ENCODE assay signal across 8 cellular contexts in genomic region chr9:33076031-33076359, GRCh38. TPM values are rescaled to one million over a fixed set of nuclear protein-coding genes. Genes with fewer than 3 reads are reported as not detected.
A peak's percentile ranks its signal among the peaks of the same experiment; 100 is the strongest.
DNase-seq lines count a peak whose midpoint lies in the region; ATAC-seq and TF ChIP-seq lines count a peak whose summit lies in the region.

No MANE protein-coding gene starts in this region.

- DNase-seq in AG04450 (ENCODE audit: low read depth, low spot score) (no peak), HCT116 (ENCODE audit: low read depth, low spot score) (no peak), NK-92 (lab: John Stamatoyannopoulos, UW; ENCODE audit: unreplicated experiment) (no peak)
- DNase-seq in activated naive CD8-positive, alpha-beta T cell treated with anti-CD3 and anti-CD28 coated beads for 36 hours = no peak

- CTCF ChIA-PET in AG04450 (lab: Charles Lee) (interaction anchor here (2.1 kb wide), 1 partner anchor 150 kb away, joined by 11 read pairs; no protein-coding TSS in a partner anchor), HCT116 (lab: Charles Lee) (interaction anchor here (0.8 kb wide), 1 partner anchor 151 kb away, joined by 3 read pairs; no protein-coding TSS in a partner anchor)

- H3K4me2 ChIP-seq in HCT116 (ENCODE audit: low read length) = peak overlapping the region; percentile 95

- RAD21 ChIA-PET in HCT116 (lab: Charles Lee; ENCODE audit: low non-redundant PET in 1 of 2, low total read pairs in 2 of 2, uncharacterized antibody in 2 of 2, unreplicated experiment in 2 of 2) = no interaction called here

- H2AFZ ChIP-seq in HCT116 (ENCODE audit: low read depth, low read length, poor library complexity, severe bottlenecking) = no peak overlapping the region

- peaks cover 16 to 19% of the 10 kb centered on the region in 2 experiments; a peak in 3 of 4 replicates for H3K36me3 ChIP-seq in HCT116 (ENCODE audit: control insufficient read depth in 1 of 2, insufficient read depth in 2 of 2, low read length in 2 of 2)

- peak overlapping the region; percentile 99 for H3K9ac ChIP-seq in HCT116 (ENCODE audit: low read length)

- H3K27me3 ChIP-seq in AG04450 (ENCODE audit: control insufficient read depth, insufficient read depth, low read length) = no peaks in the 10 kb centered on the region
- no peaks in the 10 kb centered on the region for H3K27me3 ChIP-seq in HCT116 (ENCODE audit: insufficient read depth, low read length)

- peak; percentile 18 for ATAC-seq in HCT116
- no peak for ATAC-seq in stimulated activated memory B cell treated with anti-CD40 and anti-IgM and Interleukin-4, amounts not matched to agents 10 μg/mL and 1 μg/mL and 100 μg/mL, for 72 hours
- no peak for ATAC-seq in GM18873 (IDR thresholded peaks at IDR 0.05; ENCODE audit: low FRiP score, unreplicated experiment)
- ATAC-seq in HG03520 (IDR thresholded peaks at IDR 0.05; ENCODE audit: unreplicated experiment) = no peak

- H3K4me3 Mint-ChIP-seq in activated naive CD8-positive, alpha-beta T cell treated with anti-CD3 and anti-CD28 coated beads for 36 hours = peak overlapping the region; percentile 96
- H3K4me3 Mint-ChIP-seq in stimulated activated memory B cell treated with anti-CD40 and anti-IgM and Interleukin-4, amounts not matched to agents 10 μg/mL and 1 μg/mL and 100 μg/mL, for 72 hours = peak overlapping the region; percentile 82

- H3K4me1 ChIP-seq in HCT116 (ENCODE audit: control insufficient read depth in 1 of 2, insufficient read depth in 2 of 2, low read length in 2 of 2) = peaks cover 5 to 9% of the 10 kb centered on the region in 2 experiments; a peak in 3 of 4 replicates

- POLR2A ChIA-PET in AG04450 (lab: Yijun Ruan, JAX) (interaction anchor here (0.7 to 1.6 kb wide), 6 partner anchors 8 to 189 kb away, joined by 3 to 8 read pairs (median 6); partner anchors contain the start of genes BAG1, CHMP5 and DNAJA1), HCT116 (lab: Charles Lee) (interaction anchor here (0.6 to 1.6 kb wide), 3 partner anchors 29 to 85 kb away, joined by 3 to 10 read pairs (median 3); partner anchors contain the start of gene DNAJA1)

- peak overlapping the region; percentile 99 for H3K27ac Mint-ChIP-seq in activated naive CD8-positive, alpha-beta T cell treated with anti-CD3 and anti-CD28 coated beads for 36 hours
- H3K27ac Mint-ChIP-seq in stimulated activated memory B cell treated with anti-CD40 and anti-IgM and Interleukin-4, amounts not matched to agents 10 μg/mL and 1 μg/mL and 100 μg/mL, for 72 hours = peak overlapping the region; percentile 88

- no peak for TF ChIP-seq CTCF in AG04450 (IDR thresholded peaks at IDR 0.05; ENCODE audit: low read depth, low read length)
- TF ChIP-seq CTCF in HCT116 (IDR thresholded peaks at IDR 0.05 in 2 of 3, conservative IDR thresholded peaks at IDR 0.05 in 1 of 3; ENCODE audit: borderline replicate concordance in 1 of 3, insufficient read depth in 1 of 3, low read depth in 2 of 3, low read length in 2 of 3) = no peak

- H3K79me2 ChIP-seq in HCT116 (ENCODE audit: insufficient read depth, low read length) = peaks cover 54% of the 10 kb centered on the region

- no peaks in the 10 kb centered on the region for H3K27me3 Mint-ChIP-seq in activated naive CD8-positive, alpha-beta T cell treated with anti-CD3 and anti-CD28 coated beads for 36 hours
- H3K27me3 Mint-ChIP-seq in stimulated activated memory B cell treated with anti-CD40 and anti-IgM and Interleukin-4, amounts not matched to agents 10 μg/mL and 1 μg/mL and 100 μg/mL, for 72 hours = no peaks in the 10 kb centered on the region

- no peak for TF ChIP-seq RAD21 in HCT116 (IDR thresholded peaks at IDR 0.05; ENCODE audit: low read depth)

- H3K4me1 Mint-ChIP-seq in activated naive CD8-positive, alpha-beta T cell treated with anti-CD3 and anti-CD28 coated beads for 36 hours = peaks cover 38% of the 10 kb centered on the region
- H3K4me1 Mint-ChIP-seq in stimulated activated memory B cell treated with anti-CD40 and anti-IgM and Interleukin-4, amounts not matched to agents 10 μg/mL and 1 μg/mL and 100 μg/mL, for 72 hours = peaks cover 36% of the 10 kb centered on the region

- intact Hi-C loops in HCT116 (cut with micrococcal nuclease) = no loop called here

- peaks cover 21% of the 10 kb centered on the region for H3K36me3 Mint-ChIP-seq in activated naive CD8-positive, alpha-beta T cell treated with anti-CD3 and anti-CD28 coated beads for 36 hours
- peaks cover 22% of the 10 kb centered on the region for H3K36me3 Mint-ChIP-seq in stimulated activated memory B cell treated with anti-CD40 and anti-IgM and Interleukin-4, amounts not matched to agents 10 μg/mL and 1 μg/mL and 100 μg/mL, for 72 hours

- H3K9me3 Mint-ChIP-seq in activated naive CD8-positive, alpha-beta T cell treated with anti-CD3 and anti-CD28 coated beads for 36 hours = no peaks in the 10 kb centered on the region
- no peaks in the 10 kb centered on the region for H3K9me3 Mint-ChIP-seq in stimulated activated memory B cell treated with anti-CD40 and anti-IgM and Interleukin-4, amounts not matched to agents 10 μg/mL and 1 μg/mL and 100 μg/mL, for 72 hours

- H3K4me3 ChIP-seq in AG04450 (ENCODE audit: low read depth, low read length) (peak overlapping the region; percentile 98), HCT116 (replicated peaks in 1 of 2; ENCODE audit: low read depth in 1 of 2, low read length in 2 of 2) (peak overlapping the region; percentile 96 to 99), iPS-18c (ENCODE audit: insufficient read depth, low read depth, low read length) (peak overlapping the region; percentile 95)

- H4K20me1 ChIP-seq in HCT116 (ENCODE audit: insufficient read depth) = peaks cover 5% of the 10 kb centered on the region; the same call in 1 of the 2 replicates

- peak overlapping the region; percentile 90 for H3K27ac ChIP-seq in AG04450 (ENCODE audit: low read depth, low read length)
- H3K27ac ChIP-seq in HCT116 (ENCODE audit: low read depth, low read length) = peak overlapping the region; percentile 46

- no peaks in the 10 kb centered on the region for H3K9me2 ChIP-seq in HCT116 (ENCODE audit: insufficient read depth)

- TF ChIP-seq POLR2A in HCT116 (IDR thresholded peaks at IDR 0.05; ENCODE audit: borderline replicate concordance, extremely low read depth, insufficient read depth, insufficient read length) = no peak

- TSS peak; percentile 77 for BruUV-seq in HCT116 (replicated peaks; lab: Mats Ljungman, UMichigan)

- no peaks in the 10 kb centered on the region; the same call in 1 of the 2 replicates for H3K9me3 ChIP-seq in AG04450 (ENCODE audit: control insufficient read depth, insufficient read depth, low read length)
- no peaks in the 10 kb centered on the region for H3K9me3 ChIP-seq in HCT116 (ENCODE audit: control insufficient read depth in 1 of 2, insufficient read depth in 1 of 2, low read depth in 1 of 2, low read length in 2 of 2)
- H3K9me3 ChIP-seq in iPS-18c (ENCODE audit: control insufficient read depth, insufficient read depth, low read length) = no peaks in the 10 kb centered on the region

TF ChIP-seq in HCT116, 20 proteins besides CTCF, POLR2A, EP300 and RAD21 (continues in another document):
- no peak for TF ChIP-seq CEBPB (IDR thresholded peaks at IDR 0.05; ENCODE audit: low read depth)
- TF ChIP-seq REST (IDR thresholded peaks at IDR 0.05; ENCODE audit: low read depth) = no peak
- TF ChIP-seq EGR1 (IDR thresholded peaks at IDR 0.05; ENCODE audit: low read depth) = no peak
- no peak for TF ChIP-seq ZFX (IDR thresholded peaks at IDR 0.05)
- TF ChIP-seq EZH2 (IDR thresholded peaks at IDR 0.05) = no peak

RNA-seq across cellular contexts. Expression of gene SMU1, which starts 0.5 kb away (rescaled TPM):
- polyA plus RNA-seq in AG04450 (2011; rRNA removed) = 17.1 and 19.6 TPM in 2 replicates
- 17.8 and 23.8 TPM in 2 replicates for polyA minus RNA-seq in AG04450 (2011; rRNA and poly(A)+ RNA removed)
- 30.5 TPM for total RNA-seq in HCT116 (2021; ENCODE audit: unreplicated experiment)
- polyA plus RNA-seq in HCT116 (2012) = 15.2 and 16.4 TPM in 2 replicates
- total RNA-seq in activated naive CD8-positive, alpha-beta T cell treated with anti-CD3 and anti-CD28 coated beads for 36 hours = 10 to 100 TPM; 27.0 to 28.9 TPM

RNA-seq across cellular contexts. Expression of gene DNAJA1, which starts 50.9 kb away (rescaled TPM):
- polyA plus RNA-seq in AG04450 (2011; rRNA removed) = 180 and 237 TPM in 2 replicates
- polyA minus RNA-seq in AG04450 (2011; rRNA and poly(A)+ RNA removed) = 130 and 177 TPM in 2 replicates
- total RNA-seq in HCT116 (2021; ENCODE audit: unreplicated experiment) = 117 TPM
- polyA plus RNA-seq in HCT116 (2012) = 60.8 and 68.4 TPM in 2 replicates
- 100 to 1,000 TPM; 222 to 223 TPM for total RNA-seq in activated naive CD8-positive, alpha-beta T cell treated with anti-CD3 and anti-CD28 coated beads for 36 hours
